In the genomic region with DNA sequence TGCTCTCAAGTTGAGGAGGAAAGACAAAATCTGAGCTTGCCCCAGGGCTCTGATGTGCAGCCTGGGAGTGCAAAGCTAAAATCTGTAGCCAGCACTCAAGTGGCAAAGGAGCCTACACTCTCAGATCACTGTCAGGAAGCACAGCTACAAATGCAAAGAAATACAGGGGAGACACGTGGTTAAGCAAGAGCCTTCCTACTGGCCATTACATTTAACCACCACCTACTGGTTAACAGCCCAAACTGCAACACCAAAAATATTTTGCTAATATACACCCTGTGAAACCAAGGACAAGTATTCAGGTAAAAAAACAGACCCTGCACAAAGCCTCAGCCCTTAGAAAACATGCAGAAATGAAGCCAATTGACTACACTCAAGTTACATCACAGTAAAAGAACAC, we compare ENCODE assay signal across 25 cellular contexts.
DNase-seq lines count a peak whose midpoint lies in the region; ATAC-seq, FAIRE-seq and TF ChIP-seq lines count a peak whose summit lies in the region.
"Had no signal": no experiment of that assay in that cellular context is flagged by ENCODE, and none has a peak within 500 bp of the region (broad histone marks: within the 10 kb centered on the region; RNA-seq: fewer than 3 reads in every experiment).

No MANE protein-coding gene starts in this region.

- TF ChIP-seq EP300 in GM12878 (IDR thresholded peaks at IDR 0.05; ENCODE audit: borderline replicate concordance in 1 of 2, control insufficient read depth in 1 of 2, low read depth in 2 of 2, low read length in 2 of 2): no peak

- RAD21 ChIA-PET in GM12878 (lab: Charles Lee; ENCODE audit: unreplicated experiment): no interaction called here

- 0% methylated on average over 1 of the region's 1 CpG for WGBS in GM12878 (ENCODE audit: insufficient coverage, insufficient replicate concordance, low lambda C conversion rate, missing lambda C conversion rate)

- H3K4me1 ChIP-seq in BE2C (no peaks in the 10 kb centered on the region), GM12878 (ENCODE audit: control insufficient read depth, insufficient read depth, low read length) (no peaks in the 10 kb centered on the region)

- no peaks in the 10 kb centered on the region for H4K20me1 ChIP-seq in GM12878 (ENCODE audit: control insufficient read depth, insufficient read depth)
- H4K20me1 ChIP-seq: BLaER1 had no signal

- H3K9me3 ChIP-seq in BE2C (no peaks in the 10 kb centered on the region), GM12878 (replicated peaks; ENCODE audit: control insufficient read depth, insufficient read depth, low read length) (no peaks in the 10 kb centered on the region)

- SMC1A ChIA-PET in GM12878 (lab: Charles Lee; ENCODE audit: uncharacterized antibody, unreplicated experiment): no interaction called here

- TF ChIP-seq CTCF in BE2C (IDR thresholded peaks at IDR 0.05; ENCODE audit: low read depth, low read length) (peak; percentile 17; the same call in 1 of the 2 replicates), GM12878 (IDR thresholded peaks at IDR 0.05 in 2 of 3, conservative IDR thresholded peaks at IDR 0.05 in 1 of 3; ENCODE audit: control insufficient read depth in 2 of 3, extremely low read depth in 1 of 3, insufficient read depth in 1 of 3, low read depth in 3 of 3, low read length in 3 of 3) (no peak)

- H2AFZ ChIP-seq in GM12878 (ENCODE audit: control insufficient read depth, low read depth, low read length): no peak overlapping the region
- H2AFZ ChIP-seq: GM23248 had no signal

- no peak for ATAC-seq in GM12878
- ATAC-seq in HG02852 (IDR thresholded peaks at IDR 0.05; ENCODE audit: unreplicated experiment): no peak
- ATAC-seq: esophagus mucosa had no signal

- H3K36me3 ChIP-seq in BE2C (no peaks in the 10 kb centered on the region), H7 (replicated peaks; ENCODE audit: control insufficient read depth, insufficient read depth, low read length) (no peaks in the 10 kb centered on the region), GM12878 (ENCODE audit: control insufficient read depth in 2 of 2, insufficient read depth in 2 of 2, low read length in 1 of 2) (no peaks in the 10 kb centered on the region)
- H3K36me3 ChIP-seq: BLaER1, brain microvascular endothelial cell had no signal

- no peak for FAIRE-seq in GM12878 (lab: Jason Lieb, UNC)
- FAIRE-seq: frontal cortex, keratinocyte, RCC 7860 had no signal

- CTCF ChIA-PET in GM12878 (lab: Yijun Ruan, JAX): no interaction called here

- H3K79me2 ChIP-seq in GM12878 (ENCODE audit: control insufficient read depth, insufficient read depth, low read length): no peaks in the 10 kb centered on the region

- DNase-seq in BE2C (no peak), H7 (peak; percentile 28), NCI-H69 (lab: John Stamatoyannopoulos, UW) (peak; percentile 0), GM12878 (ENCODE audit: low read depth, low spot score) (no peak), cerebellar cortex (ENCODE audit: low spot score) (no peak), iPS-NIHi7 (ENCODE audit: extremely low spot score) (no peak)
- no peak for DNase-seq in activated CD4-positive, alpha-beta T cell treated with anti-CD3 and anti-CD28 coated beads, Interleukin-2, amount 50 U/mL, for 48 hours
- DNase-seq: activated CD4-positive, alpha-beta memory T cell treated with anti-CD3 and anti-CD28 coated beads for 36 hours; activated CD4-positive, CD25-positive, alpha-beta regulatory T cell; activated gamma-delta T cell; brain microvascular endothelial cell; effector memory CD4-positive, alpha-beta T cell; GM23248; hypothalamus; NCI-H2107; NCI-H510A treated with DMSO at 0.1 percent for 48 hours; nucleus accumbens; substantia nigra had no signal

- H3K27me3 ChIP-seq in BE2C (no peaks in the 10 kb centered on the region), H7 (ENCODE audit: control insufficient read depth, insufficient read depth, low read length) (no peaks in the 10 kb centered on the region), GM12878 (replicated peaks in 1 of 2; ENCODE audit: control insufficient read depth in 2 of 2, insufficient read depth in 2 of 2, low read length in 1 of 2) (no peaks in the 10 kb centered on the region)
- H3K27me3 ChIP-seq: BLaER1, brain microvascular endothelial cell had no signal

- TF ChIP-seq POLR2A in GM12878 (IDR thresholded peaks at IDR 0.05; ENCODE audit: low read depth, low read length): no peak

- intact Hi-C loops in GM12878 (cut with micrococcal nuclease; ENCODE audit: unreplicated experiment): no loop called here

- in situ Hi-C loops in GM12878 (cut with MboI): no loop called here

- H3K4me3 ChIP-seq in BE2C (ENCODE audit: low read depth, low read length): no peak overlapping the region
- no peak overlapping the region for H3K4me3 ChIP-seq in H7 (ENCODE audit: insufficient read depth, low read depth, low read length)
- H3K4me3 ChIP-seq in GM12878: no peak overlapping the region
- H3K4me3 ChIP-seq: BLaER1, GM23248, lung had no signal

- POLR2A ChIA-PET in GM12878 (lab: Charles Lee): no interaction called here

- H3K27ac ChIP-seq in GM12878 (ENCODE audit: control insufficient read depth, insufficient read depth): no peak overlapping the region
- H3K27ac ChIP-seq: BLaER1, brain microvascular endothelial cell, GM23248 had no signal

- TF ChIP-seq RAD21 in GM12878 (IDR thresholded peaks at IDR 0.05; ENCODE audit: insufficient read depth, low read depth, low read length): 0 out of 2 replicates have a peak, but pooled peaks have one; percentile 3

- BruUV-seq in GM12878 (replicated peaks; lab: Mats Ljungman, UMichigan): no TSS peak

- H3K9ac ChIP-seq in GM12878 (ENCODE audit: control insufficient read depth, insufficient read depth, low read length): no peak overlapping the region
- H3K9ac ChIP-seq: BLaER1, GM23248 had no signal

- no peak overlapping the region for H3K4me2 ChIP-seq in GM12878 (ENCODE audit: control insufficient read depth, insufficient read depth)
- H3K4me2 ChIP-seq: BLaER1 had no signal

TF ChIP-seq in GM12878, 131 proteins besides CTCF, POLR2A, EP300 and RAD21 (continues in another document):
- TF ChIP-seq CHD1 (IDR thresholded peaks at IDR 0.05; ENCODE audit: low read depth, low read length): no peak
- TF ChIP-seq TCF12 (IDR thresholded peaks at IDR 0.05; ENCODE audit: low read depth, low read length): no peak
- TF ChIP-seq IKZF2 (IDR thresholded peaks at IDR 0.05): no peak
- TF ChIP-seq, protein P1, sequence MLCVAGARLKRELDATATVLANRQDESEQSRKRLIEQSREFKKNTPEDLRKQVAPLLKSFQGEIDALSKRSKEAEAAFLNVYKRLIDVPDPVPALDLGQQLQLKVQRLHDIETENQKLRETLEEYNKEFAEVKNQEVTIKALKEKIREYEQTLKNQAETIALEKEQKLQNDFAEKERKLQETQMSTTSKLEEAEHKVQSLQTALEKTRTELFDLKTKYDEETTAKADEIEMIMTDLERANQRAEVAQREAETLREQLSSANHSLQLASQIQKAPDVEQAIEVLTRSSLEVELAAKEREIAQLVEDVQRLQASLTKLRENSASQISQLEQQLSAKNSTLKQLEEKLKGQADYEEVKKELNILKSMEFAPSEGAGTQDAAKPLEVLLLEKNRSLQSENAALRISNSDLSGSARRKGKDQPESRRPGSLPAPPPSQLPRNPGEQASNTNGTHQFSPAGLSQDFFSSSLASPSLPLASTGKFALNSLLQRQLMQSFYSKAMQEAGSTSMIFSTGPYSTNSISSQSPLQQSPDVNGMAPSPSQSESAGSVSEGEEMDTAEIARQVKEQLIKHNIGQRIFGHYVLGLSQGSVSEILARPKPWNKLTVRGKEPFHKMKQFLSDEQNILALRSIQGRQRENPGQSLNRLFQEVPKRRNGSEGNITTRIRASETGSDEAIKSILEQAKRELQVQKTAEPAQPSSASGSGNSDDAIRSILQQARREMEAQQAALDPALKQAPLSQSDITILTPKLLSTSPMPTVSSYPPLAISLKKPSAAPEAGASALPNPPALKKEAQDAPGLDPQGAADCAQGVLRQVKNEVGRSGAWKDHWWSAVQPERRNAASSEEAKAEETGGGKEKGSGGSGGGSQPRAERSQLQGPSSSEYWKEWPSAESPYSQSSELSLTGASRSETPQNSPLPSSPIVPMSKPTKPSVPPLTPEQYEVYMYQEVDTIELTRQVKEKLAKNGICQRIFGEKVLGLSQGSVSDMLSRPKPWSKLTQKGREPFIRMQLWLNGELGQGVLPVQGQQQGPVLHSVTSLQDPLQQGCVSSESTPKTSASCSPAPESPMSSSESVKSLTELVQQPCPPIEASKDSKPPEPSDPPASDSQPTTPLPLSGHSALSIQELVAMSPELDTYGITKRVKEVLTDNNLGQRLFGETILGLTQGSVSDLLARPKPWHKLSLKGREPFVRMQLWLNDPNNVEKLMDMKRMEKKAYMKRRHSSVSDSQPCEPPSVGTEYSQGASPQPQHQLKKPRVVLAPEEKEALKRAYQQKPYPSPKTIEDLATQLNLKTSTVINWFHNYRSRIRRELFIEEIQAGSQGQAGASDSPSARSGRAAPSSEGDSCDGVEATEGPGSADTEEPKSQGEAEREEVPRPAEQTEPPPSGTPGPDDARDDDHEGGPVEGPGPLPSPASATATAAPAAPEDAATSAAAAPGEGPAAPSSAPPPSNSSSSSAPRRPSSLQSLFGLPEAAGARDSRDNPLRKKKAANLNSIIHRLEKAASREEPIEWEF (IDR thresholded peaks at IDR 0.05; ENCODE audit: insufficient replicate concordance, low read depth, low read length): no peak
- no peak for TF ChIP-seq ETV6 (conservative IDR thresholded peaks at IDR 0.05 in 1 of 2, IDR thresholded peaks at IDR 0.05 in 1 of 2; ENCODE audit: borderline replicate concordance in 1 of 2, low read depth in 1 of 2)

Comparison
In these comparisons a context has a peak if more than half of its experiments do, and no peak if none do; other contexts are left out.
1. DNase-seq: peak in H7 (single experiment) and NCI-H69 (single experiment); none in BE2C (single experiment), GM12878 (single experiment), cerebellar cortex (single experiment), iPS-NIHi7 (single experiment) and activated CD4-positive, alpha-beta T cell treated with anti-CD3 and anti-CD28 coated beads, Interleukin-2, amount 50 U/mL, for 48 hours (0 of 2).